In genomic region chr1:31414692-31415370, GRCh38 we compare ENCODE assay signal across 1 cellular context.
TF ChIP-seq lines count a peak whose summit lies in the region.

No MANE protein-coding gene starts in this region.

TF ChIP-seq in GM23338, 12 proteins besides CTCF, POLR2A, EP300 and RAD21 (continued from another document):
- TF ChIP-seq ETS1 (IDR thresholded peaks at IDR 0.05): no peak
- no peak for TF ChIP-seq JUNB (IDR thresholded peaks at IDR 0.05; ENCODE audit: unreplicated experiment)
